8 cellular contexts compared by ENCODE assay signal in the genomic region with DNA sequence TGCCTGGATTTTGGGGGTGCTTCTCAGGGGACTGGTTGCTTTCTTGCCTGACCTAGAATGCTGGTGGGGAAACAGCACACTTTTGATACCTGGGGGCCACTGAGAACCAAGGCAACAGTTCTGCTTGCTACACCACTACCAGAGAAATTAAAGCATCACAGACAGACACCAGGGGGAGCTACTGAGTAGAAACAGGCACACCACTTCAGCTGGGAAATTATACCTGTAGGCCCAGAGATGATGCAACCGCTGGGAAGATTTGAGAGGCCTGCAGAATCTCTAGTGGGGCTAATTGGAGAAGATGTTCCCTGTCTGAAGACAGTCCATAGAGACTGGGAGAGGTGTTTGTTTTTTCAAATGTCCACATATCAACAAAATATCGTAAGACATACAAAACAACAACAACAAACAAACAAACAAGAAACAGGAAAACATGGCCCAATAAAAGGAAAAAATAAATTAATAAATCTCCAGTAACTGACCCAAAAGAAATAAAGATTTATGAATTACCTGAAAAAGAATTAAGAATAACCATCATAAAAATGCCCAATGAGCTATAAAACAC.
DNase-seq lines count a peak whose midpoint lies in the region; ATAC-seq and TF ChIP-seq lines count a peak whose summit lies in the region.

No MANE protein-coding gene starts in this region.

- H3K27ac ChIP-seq in cardiac muscle cell, result no peak overlapping the region
- no peak overlapping the region for H3K27ac ChIP-seq in gastrocnemius medialis

- H3K36me3 ChIP-seq in cardiac muscle cell (no peaks in the 10 kb centered on the region), gastrocnemius medialis (no peaks in the 10 kb centered on the region)

- H3K4me3 ChIP-seq in cardiac muscle cell (no peak overlapping the region), gastrocnemius medialis (no peak overlapping the region)

- DNase-seq in cardiac muscle cell (ENCODE audit: low read depth in 1 of 2, low spot score in 1 of 2) (peak; percentile 77 to 80), Right ventricle myocardium inferior (ENCODE audit: missing footprints) (no peak), NCI-H510A (lab: John Stamatoyannopoulos, UW) (peak; percentile 75), left ventricle myocardium superior (no peak), gastrocnemius medialis (peak; percentile 22 to 27)
- DNase-seq in activated CD8-positive, alpha-beta memory T cell treated with anti-CD3 and anti-CD28 coated beads, Interleukin-2, amount 50 U/mL, for 48 hours, result peak; percentile 68

- H3K9me3 ChIP-seq in cardiac muscle cell (ENCODE audit: low read depth), result no peaks in the 10 kb centered on the region
- H3K9me3 ChIP-seq in gastrocnemius medialis, result no peaks in the 10 kb centered on the region

- ATAC-seq in Right ventricle myocardium inferior, result no peak
- ATAC-seq in HG03342 (IDR thresholded peaks at IDR 0.05; ENCODE audit: unreplicated experiment), result peak; percentile 62
- peak; percentile 66 for ATAC-seq in left ventricle myocardium superior
- peak; percentile 71 to 86 for ATAC-seq in gastrocnemius medialis
- ATAC-seq in HG03159 (IDR thresholded peaks at IDR 0.05; ENCODE audit: unreplicated experiment), result no peak

- no peak for TF ChIP-seq POLR2A in gastrocnemius medialis (IDR thresholded peaks at IDR 0.05)

- in situ Hi-C loops in gastrocnemius medialis (cut with MboI; ENCODE audit: low sequenced_read_pairs in 4 of 4), result no loop called here

- no peaks in the 10 kb centered on the region for H3K4me1 ChIP-seq in cardiac muscle cell (ENCODE audit: low read depth)
- H3K4me1 ChIP-seq in gastrocnemius medialis, result no peaks in the 10 kb centered on the region

- intact Hi-C loops in Right ventricle myocardium inferior (cut with DNase I) (loop anchor here (5.0 kb wide), 1 partner anchor 34 kb away; no protein-coding TSS in a partner anchor), left ventricle myocardium superior (cut with micrococcal nuclease) (loop anchor here (5.0 kb wide), 1 partner anchor 34 kb away; no protein-coding TSS in a partner anchor), gastrocnemius medialis (cut with DNase I; ENCODE audit: low total_unique reads) (loop anchor here (1.0 kb wide), 1 partner anchor 34 kb away; no protein-coding TSS in a partner anchor)

- peak; percentile 79 for TF ChIP-seq CTCF in cardiac muscle cell (IDR thresholded peaks at IDR 0.05; ENCODE audit: low read depth, low read length)
- peak; percentile 27 to 74 (median 63) for TF ChIP-seq CTCF in gastrocnemius medialis (IDR thresholded peaks at IDR 0.05 in 4 of 5, conservative IDR thresholded peaks at IDR 0.05 in 1 of 5)

- no peaks in the 10 kb centered on the region for H3K27me3 ChIP-seq in cardiac muscle cell
- H3K27me3 ChIP-seq in gastrocnemius medialis, result no peaks in the 10 kb centered on the region

Comparison
In these comparisons a context has a peak if more than half of its experiments do, and no peak if none do; other contexts are left out.
1. DNase-seq: peak in cardiac muscle cell (2 of 2), NCI-H510A (single experiment), activated CD8-positive, alpha-beta memory T cell treated with anti-CD3 and anti-CD28 coated beads, Interleukin-2, amount 50 U/mL, for 48 hours (single experiment) and gastrocnemius medialis (2 of 2); none in Right ventricle myocardium inferior (single experiment) and left ventricle myocardium superior (single experiment).
2. ATAC-seq: peak in HG03342 (single experiment), left ventricle myocardium superior (single experiment) and gastrocnemius medialis (2 of 2); none in Right ventricle myocardium inferior (single experiment) and HG03159 (single experiment).